Comparison of ENCODE assay signal across 26 cellular contexts in the genomic region with DNA sequence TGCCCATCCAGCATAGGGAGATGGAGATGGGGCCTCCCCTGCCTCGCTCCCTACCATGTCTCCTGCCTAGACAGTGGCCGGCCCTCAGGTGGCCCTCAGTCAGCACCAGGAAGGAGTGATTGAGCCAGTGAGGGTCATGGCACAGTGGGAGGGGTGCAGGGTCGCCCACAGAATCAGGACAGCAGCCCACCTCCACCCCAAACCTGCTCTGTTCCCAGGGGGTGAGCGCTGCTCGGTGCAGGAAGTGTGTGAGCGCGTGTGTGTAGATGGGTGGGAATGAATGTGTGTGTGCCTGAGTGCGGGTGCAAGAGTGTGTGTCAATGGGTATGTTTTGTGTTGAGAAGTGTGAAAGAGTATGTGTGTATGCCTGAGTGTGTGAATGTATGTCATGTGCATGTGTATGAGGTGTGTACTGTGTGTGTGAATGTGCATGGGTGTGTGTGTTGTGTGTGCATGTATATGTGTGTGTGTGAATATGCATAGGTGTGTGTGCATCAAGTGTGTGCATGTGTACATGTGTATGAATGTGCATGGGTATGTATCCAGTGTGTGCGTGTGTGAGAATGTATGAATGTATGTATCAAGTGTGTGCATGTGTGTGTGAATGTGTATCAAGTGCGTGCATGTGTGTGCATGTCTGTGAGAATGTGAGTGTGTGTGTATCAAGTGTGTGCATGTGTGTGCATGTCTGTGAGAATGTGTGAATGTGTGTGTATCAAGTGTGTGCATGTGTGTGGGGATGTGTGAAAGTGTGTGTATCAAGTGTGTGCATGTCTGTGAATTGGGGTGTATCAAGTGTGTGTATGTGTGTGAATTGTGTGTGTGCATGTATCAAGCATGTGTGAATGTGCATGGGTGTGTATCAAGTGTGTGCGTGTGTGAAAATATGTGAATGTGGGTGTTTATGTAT. TPM values are rescaled to one million over a fixed set of nuclear protein-coding genes. Genes with fewer than 3 reads are reported as not detected.
"Had no signal": no experiment of that assay in that cellular context is flagged by ENCODE, and none has a peak within 500 bp of the region (broad histone marks: within the 10 kb centered on the region; RNA-seq: fewer than 3 reads in every experiment).

No MANE protein-coding gene starts in this region.

- ATAC-seq: activated T-cell treated with anti-CD3 and anti-CD28 coated beads, Interleukin-2, amount 50 U/mL, for 72 hours; T-cell had no signal

- H3K27me3 ChIP-seq: adrenal gland, Peyer's patch had no signal

- H3K9me3 ChIP-seq: adrenal gland, Peyer's patch had no signal

- H3K27ac ChIP-seq: adrenal gland, Peyer's patch, VCaP had no signal

- H3K4me3 ChIP-seq: adrenal gland, Peyer's patch had no signal

- H3K4me1 ChIP-seq: adrenal gland, Peyer's patch had no signal

- H3K36me3 ChIP-seq: adrenal gland, Peyer's patch had no signal

- DNase-seq: activated CD4-positive, alpha-beta memory T cell treated with anti-CD3 and anti-CD28 coated beads, Interleukin-2, amount 10 ng/mL, durations not matched to agents 7 days and 5 days; activated CD4-positive, alpha-beta T cell treated with anti-CD3 and anti-CD28 coated beads, Interleukin-2, amount 50 U/mL, for 1 hour; activated CD4-positive, CD25-positive, alpha-beta regulatory T cell; activated CD8-positive, alpha-beta memory T cell treated with anti-CD3 and anti-CD28 coated beads, Interleukin-2, amount 50 U/mL, for 4 hours; activated gamma-delta T cell treated with Interleukin-2 at 50 U/mL for 16 hours; activated naive CD4-positive, alpha-beta T cell treated with anti-CD3 and anti-CD28 coated beads, Interleukin-2, amount 10 ng/mL, durations not matched to agents 7 days and 5 days; activated naive CD8-positive, alpha-beta T cell treated with anti-CD3 and anti-CD28 coated beads, Interleukin-2, amount 10 ng/mL, durations not matched to agents 7 days and 5 days; activated T-cell treated with anti-CD3 and anti-CD28 coated beads, Interleukin-2, amount 50 U/mL, for 72 hours; adrenal gland; anterior cingulate cortex; caudate nucleus; KBM-7; NCI-H1048; NCI-H146; NCI-H187 treated with DMSO at 0.1 percent for 48 hours; NCI-H2081 treated with DMSO at 0.1 percent for 48 hours; NCI-H446; NCI-H524; Peyer's patch; SIG-M5; T-cell; T-helper 2 cell had no signal

RNA-seq across cellular contexts. Expression of a gene that starts 32.2 kb away (rescaled TPM):
- total RNA-seq: LHCN-M2, M059J, Peyer's patch had no signal

RNA-seq across cellular contexts. Expression of a gene that starts 46.3 kb away (rescaled TPM):
- total RNA-seq: activated CD4-positive, alpha-beta memory T cell treated with anti-CD3 and anti-CD28 coated beads, Interleukin-2, amount 10 ng/mL, durations not matched to agents 7 days and 5 days; activated naive CD8-positive, alpha-beta T cell treated with anti-CD3 and anti-CD28 coated beads, Interleukin-2, amount 10 ng/mL, durations not matched to agents 7 days and 5 days; activated T-cell treated with anti-CD3 and anti-CD28 coated beads, Interleukin-2, amount 50 U/mL, for 72 hours; activated T-helper 2 cell treated with anti-CD3 and anti-CD28 coated beads, Interferon-gamma antibody, Interleukin-2, Interleukin-4, amounts not matched to agents 10 μg/mL and 5 μg/mL and 100 μg/mL, durations not matched to agents 14 hours and 24 hours and 36 hours had no signal
